Comparison of ENCODE assay signal across 1 cellular context in the genomic region with DNA sequence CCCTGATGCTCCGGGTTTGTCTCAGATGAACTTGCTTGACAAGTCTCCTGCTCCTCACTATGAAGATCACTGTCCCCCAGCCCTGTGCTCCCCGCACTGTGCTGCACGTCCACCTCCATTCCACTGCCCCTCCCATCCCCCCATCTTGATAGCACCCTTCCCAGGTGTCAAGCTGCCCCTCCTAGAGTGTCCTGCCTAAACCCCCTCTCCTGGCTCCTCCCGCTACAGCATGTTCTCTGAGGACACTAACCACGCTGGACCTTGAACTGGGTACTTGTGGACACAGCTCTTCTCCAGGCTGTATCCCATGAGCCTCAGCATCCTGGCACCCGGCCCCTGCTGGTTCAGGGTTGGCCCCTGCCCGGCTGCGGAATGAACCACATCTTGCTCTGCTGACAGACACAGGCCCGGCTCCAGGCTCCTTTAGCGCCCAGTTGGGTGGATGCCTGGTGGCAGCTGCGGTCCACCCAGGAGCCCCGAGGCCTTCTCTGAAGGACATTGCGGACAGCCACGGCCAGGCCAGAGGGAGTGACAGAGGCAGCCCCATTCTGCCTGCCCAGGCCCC.
TF ChIP-seq lines count a peak whose summit lies in the region.

No MANE protein-coding gene starts in this region.

TF ChIP-seq in HepG2, 621 proteins besides CTCF, POLR2A, EP300 and RAD21 (continued from another document and continues in another):
- TF ChIP-seq, protein P1, sequence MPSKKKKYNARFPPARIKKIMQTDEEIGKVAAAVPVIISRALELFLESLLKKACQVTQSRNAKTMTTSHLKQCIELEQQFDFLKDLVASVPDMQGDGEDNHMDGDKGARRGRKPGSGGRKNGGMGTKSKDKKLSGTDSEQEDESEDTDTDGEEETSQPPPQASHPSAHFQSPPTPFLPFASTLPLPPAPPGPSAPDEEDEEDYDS (CRISPR knock-in tag; IDR thresholded peaks at IDR 0.05): peak; percentile 49; the same call in 1 of the 2 replicates
- TF ChIP-seq, protein P2, sequence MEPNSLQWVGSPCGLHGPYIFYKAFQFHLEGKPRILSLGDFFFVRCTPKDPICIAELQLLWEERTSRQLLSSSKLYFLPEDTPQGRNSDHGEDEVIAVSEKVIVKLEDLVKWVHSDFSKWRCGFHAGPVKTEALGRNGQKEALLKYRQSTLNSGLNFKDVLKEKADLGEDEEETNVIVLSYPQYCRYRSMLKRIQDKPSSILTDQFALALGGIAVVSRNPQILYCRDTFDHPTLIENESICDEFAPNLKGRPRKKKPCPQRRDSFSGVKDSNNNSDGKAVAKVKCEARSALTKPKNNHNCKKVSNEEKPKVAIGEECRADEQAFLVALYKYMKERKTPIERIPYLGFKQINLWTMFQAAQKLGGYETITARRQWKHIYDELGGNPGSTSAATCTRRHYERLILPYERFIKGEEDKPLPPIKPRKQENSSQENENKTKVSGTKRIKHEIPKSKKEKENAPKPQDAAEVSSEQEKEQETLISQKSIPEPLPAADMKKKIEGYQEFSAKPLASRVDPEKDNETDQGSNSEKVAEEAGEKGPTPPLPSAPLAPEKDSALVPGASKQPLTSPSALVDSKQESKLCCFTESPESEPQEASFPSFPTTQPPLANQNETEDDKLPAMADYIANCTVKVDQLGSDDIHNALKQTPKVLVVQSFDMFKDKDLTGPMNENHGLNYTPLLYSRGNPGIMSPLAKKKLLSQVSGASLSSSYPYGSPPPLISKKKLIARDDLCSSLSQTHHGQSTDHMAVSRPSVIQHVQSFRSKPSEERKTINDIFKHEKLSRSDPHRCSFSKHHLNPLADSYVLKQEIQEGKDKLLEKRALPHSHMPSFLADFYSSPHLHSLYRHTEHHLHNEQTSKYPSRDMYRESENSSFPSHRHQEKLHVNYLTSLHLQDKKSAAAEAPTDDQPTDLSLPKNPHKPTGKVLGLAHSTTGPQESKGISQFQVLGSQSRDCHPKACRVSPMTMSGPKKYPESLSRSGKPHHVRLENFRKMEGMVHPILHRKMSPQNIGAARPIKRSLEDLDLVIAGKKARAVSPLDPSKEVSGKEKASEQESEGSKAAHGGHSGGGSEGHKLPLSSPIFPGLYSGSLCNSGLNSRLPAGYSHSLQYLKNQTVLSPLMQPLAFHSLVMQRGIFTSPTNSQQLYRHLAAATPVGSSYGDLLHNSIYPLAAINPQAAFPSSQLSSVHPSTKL (CRISPR knock-in tag; IDR thresholded peaks at IDR 0.05): peak; percentile 66
- peak; percentile 79 for TF ChIP-seq TEAD3 (CRISPR knock-in tag; optimal IDR thresholded peaks at IDR 0.05; ENCODE audit: borderline replicate concordance)
- no peak for TF ChIP-seq ZNF20 (CRISPR knock-in tag; IDR thresholded peaks at IDR 0.05)
- no peak; the same call in 1 of the 2 replicates for TF ChIP-seq TSC22D2 (CRISPR knock-in tag; IDR thresholded peaks at IDR 0.05; ENCODE audit: borderline replicate concordance)
- peak; percentile 66 for TF ChIP-seq ZFX (CRISPR knock-in tag; IDR thresholded peaks at IDR 0.05; ENCODE audit: low read depth)
- no peak for TF ChIP-seq FOXO1 (CRISPR knock-in tag; IDR thresholded peaks at IDR 0.05)
- TF ChIP-seq RNF2 (conservative IDR thresholded peaks at IDR 0.05; ENCODE audit: low read depth): no peak; the same call in 1 of the 2 replicates
- TF ChIP-seq ZMYM4 (CRISPR knock-in tag; IDR thresholded peaks at IDR 0.05): peak; percentile 70
- TF ChIP-seq, protein P3, sequence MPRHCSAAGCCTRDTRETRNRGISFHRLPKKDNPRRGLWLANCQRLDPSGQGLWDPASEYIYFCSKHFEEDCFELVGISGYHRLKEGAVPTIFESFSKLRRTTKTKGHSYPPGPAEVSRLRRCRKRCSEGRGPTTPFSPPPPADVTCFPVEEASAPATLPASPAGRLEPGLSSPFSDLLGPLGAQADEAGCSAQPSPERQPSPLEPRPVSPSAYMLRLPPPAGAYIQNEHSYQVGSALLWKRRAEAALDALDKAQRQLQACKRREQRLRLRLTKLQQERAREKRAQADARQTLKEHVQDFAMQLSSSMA (CRISPR knock-in tag; IDR thresholded peaks at IDR 0.05): 0 out of 2 replicates have a peak, but pooled peaks have one; percentile 54
- TF ChIP-seq TBX3 (IDR thresholded peaks at IDR 0.05; ENCODE audit: borderline replicate concordance): peak; percentile 49; the same call in 1 of the 2 replicates
- TF ChIP-seq SKI (IDR thresholded peaks at IDR 0.05; ENCODE audit: partially characterized antibody): no peak
- TF ChIP-seq, protein P4, sequence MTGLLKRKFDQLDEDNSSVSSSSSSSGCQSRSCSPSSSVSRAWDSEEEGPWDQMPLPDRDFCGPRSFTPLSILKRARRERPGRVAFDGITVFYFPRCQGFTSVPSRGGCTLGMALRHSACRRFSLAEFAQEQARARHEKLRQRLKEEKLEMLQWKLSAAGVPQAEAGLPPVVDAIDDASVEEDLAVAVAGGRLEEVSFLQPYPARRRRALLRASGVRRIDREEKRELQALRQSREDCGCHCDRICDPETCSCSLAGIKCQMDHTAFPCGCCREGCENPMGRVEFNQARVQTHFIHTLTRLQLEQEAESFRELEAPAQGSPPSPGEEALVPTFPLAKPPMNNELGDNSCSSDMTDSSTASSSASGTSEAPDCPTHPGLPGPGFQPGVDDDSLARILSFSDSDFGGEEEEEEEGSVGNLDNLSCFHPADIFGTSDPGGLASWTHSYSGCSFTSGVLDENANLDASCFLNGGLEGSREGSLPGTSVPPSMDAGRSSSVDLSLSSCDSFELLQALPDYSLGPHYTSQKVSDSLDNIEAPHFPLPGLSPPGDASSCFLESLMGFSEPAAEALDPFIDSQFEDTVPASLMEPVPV (CRISPR knock-in tag; IDR thresholded peaks at IDR 0.05): no peak
- TF ChIP-seq HNRNPH1 (optimal IDR thresholded peaks at IDR 0.05; ENCODE audit: low read depth, low read length): peak; percentile 79
- TF ChIP-seq, protein P5, sequence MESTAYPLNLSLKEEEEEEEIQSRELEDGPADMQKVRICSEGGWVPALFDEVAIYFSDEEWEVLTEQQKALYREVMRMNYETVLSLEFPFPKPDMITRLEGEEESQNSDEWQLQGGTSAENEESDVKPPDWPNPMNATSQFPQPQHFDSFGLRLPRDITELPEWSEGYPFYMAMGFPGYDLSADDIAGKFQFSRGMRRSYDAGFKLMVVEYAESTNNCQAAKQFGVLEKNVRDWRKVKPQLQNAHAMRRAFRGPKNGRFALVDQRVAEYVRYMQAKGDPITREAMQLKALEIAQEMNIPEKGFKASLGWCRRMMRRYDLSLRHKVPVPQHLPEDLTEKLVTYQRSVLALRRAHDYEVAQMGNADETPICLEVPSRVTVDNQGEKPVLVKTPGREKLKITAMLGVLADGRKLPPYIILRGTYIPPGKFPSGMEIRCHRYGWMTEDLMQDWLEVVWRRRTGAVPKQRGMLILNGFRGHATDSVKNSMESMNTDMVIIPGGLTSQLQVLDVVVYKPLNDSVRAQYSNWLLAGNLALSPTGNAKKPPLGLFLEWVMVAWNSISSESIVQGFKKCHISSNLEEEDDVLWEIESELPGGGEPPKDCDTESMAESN (CRISPR knock-in tag; conservative IDR thresholded peaks at IDR 0.05): peak; percentile 78; the same call in 1 of the 2 replicates
- TF ChIP-seq GTF3A (CRISPR knock-in tag; conservative IDR thresholded peaks at IDR 0.05): no peak
- TF ChIP-seq ZNF501 (CRISPR knock-in tag; IDR thresholded peaks at IDR 0.05): peak; percentile 82; the same call in 1 of the 2 replicates
- peak; percentile 73 for TF ChIP-seq ZNF644 (CRISPR knock-in tag; IDR thresholded peaks at IDR 0.05; ENCODE audit: low read depth)
- TF ChIP-seq, protein P6, sequence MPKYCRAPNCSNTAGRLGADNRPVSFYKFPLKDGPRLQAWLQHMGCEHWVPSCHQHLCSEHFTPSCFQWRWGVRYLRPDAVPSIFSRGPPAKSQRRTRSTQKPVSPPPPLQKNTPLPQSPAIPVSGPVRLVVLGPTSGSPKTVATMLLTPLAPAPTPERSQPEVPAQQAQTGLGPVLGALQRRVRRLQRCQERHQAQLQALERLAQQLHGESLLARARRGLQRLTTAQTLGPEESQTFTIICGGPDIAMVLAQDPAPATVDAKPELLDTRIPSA (CRISPR knock-in tag; IDR thresholded peaks at IDR 0.05; ENCODE audit: borderline replicate concordance): 0 out of 2 replicates have a peak, but pooled peaks have one; percentile 62
- TF ChIP-seq ZNF235 (CRISPR knock-in tag; IDR thresholded peaks at IDR 0.05; ENCODE audit: borderline replicate concordance): peak; percentile 33; the same call in 1 of the 2 replicates
- TF ChIP-seq ZSCAN31 (CRISPR knock-in tag; IDR thresholded peaks at IDR 0.05; ENCODE audit: low read depth): no peak
- TF ChIP-seq, protein P7, sequence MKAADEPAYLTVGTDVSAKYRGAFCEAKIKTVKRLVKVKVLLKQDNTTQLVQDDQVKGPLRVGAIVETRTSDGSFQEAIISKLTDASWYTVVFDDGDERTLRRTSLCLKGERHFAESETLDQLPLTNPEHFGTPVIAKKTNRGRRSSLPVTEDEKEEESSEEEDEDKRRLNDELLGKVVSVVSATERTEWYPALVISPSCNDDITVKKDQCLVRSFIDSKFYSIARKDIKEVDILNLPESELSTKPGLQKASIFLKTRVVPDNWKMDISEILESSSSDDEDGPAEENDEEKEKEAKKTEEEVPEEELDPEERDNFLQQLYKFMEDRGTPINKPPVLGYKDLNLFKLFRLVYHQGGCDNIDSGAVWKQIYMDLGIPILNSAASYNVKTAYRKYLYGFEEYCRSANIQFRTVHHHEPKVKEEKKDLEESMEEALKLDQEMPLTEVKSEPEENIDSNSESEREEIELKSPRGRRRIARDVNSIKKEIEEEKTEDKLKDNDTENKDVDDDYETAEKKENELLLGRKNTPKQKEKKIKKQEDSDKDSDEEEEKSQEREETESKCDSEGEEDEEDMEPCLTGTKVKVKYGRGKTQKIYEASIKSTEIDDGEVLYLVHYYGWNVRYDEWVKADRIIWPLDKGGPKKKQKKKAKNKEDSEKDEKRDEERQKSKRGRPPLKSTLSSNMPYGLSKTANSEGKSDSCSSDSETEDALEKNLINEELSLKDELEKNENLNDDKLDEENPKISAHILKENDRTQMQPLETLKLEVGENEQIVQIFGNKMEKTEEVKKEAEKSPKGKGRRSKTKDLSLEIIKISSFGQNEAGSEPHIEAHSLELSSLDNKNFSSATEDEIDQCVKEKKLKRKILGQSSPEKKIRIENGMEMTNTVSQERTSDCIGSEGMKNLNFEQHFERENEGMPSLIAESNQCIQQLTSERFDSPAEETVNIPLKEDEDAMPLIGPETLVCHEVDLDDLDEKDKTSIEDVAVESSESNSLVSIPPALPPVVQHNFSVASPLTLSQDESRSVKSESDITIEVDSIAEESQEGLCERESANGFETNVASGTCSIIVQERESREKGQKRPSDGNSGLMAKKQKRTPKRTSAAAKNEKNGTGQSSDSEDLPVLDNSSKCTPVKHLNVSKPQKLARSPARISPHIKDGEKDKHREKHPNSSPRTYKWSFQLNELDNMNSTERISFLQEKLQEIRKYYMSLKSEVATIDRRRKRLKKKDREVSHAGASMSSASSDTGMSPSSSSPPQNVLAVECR (CRISPR knock-in tag; IDR thresholded peaks at IDR 0.05; ENCODE audit: borderline replicate concordance): peak; percentile 62
- no peak for TF ChIP-seq ZNF777 (CRISPR knock-in tag; IDR thresholded peaks at IDR 0.05)
- peak; percentile 55 for TF ChIP-seq BHLHE40 (IDR thresholded peaks at IDR 0.05; ENCODE audit: low read length)
- TF ChIP-seq NONO (IDR thresholded peaks at IDR 0.05): no peak
- peak; percentile 87 for TF ChIP-seq NONO (CRISPR knock-in tag; conservative IDR thresholded peaks at IDR 0.05)
- TF ChIP-seq ZNF672 (CRISPR knock-in tag; IDR thresholded peaks at IDR 0.05): no peak
- TF ChIP-seq, protein P8, sequence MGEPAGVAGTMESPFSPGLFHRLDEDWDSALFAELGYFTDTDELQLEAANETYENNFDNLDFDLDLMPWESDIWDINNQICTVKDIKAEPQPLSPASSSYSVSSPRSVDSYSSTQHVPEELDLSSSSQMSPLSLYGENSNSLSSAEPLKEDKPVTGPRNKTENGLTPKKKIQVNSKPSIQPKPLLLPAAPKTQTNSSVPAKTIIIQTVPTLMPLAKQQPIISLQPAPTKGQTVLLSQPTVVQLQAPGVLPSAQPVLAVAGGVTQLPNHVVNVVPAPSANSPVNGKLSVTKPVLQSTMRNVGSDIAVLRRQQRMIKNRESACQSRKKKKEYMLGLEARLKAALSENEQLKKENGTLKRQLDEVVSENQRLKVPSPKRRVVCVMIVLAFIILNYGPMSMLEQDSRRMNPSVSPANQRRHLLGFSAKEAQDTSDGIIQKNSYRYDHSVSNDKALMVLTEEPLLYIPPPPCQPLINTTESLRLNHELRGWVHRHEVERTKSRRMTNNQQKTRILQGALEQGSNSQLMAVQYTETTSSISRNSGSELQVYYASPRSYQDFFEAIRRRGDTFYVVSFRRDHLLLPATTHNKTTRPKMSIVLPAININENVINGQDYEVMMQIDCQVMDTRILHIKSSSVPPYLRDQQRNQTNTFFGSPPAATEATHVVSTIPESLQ (CRISPR knock-in tag; conservative IDR thresholded peaks at IDR 0.05): no peak
- no peak for TF ChIP-seq CHD4 (IDR thresholded peaks at IDR 0.05; ENCODE audit: borderline replicate concordance, low read length)
- TF ChIP-seq, protein P9, sequence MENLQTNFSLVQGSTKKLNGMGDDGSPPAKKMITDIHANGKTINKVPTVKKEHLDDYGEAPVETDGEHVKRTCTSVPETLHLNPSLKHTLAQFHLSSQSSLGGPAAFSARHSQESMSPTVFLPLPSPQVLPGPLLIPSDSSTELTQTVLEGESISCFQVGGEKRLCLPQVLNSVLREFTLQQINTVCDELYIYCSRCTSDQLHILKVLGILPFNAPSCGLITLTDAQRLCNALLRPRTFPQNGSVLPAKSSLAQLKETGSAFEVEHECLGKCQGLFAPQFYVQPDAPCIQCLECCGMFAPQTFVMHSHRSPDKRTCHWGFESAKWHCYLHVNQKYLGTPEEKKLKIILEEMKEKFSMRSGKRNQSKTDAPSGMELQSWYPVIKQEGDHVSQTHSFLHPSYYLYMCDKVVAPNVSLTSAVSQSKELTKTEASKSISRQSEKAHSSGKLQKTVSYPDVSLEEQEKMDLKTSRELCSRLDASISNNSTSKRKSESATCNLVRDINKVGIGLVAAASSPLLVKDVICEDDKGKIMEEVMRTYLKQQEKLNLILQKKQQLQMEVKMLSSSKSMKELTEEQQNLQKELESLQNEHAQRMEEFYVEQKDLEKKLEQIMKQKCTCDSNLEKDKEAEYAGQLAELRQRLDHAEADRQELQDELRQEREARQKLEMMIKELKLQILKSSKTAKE (CRISPR knock-in tag; IDR thresholded peaks at IDR 0.05; ENCODE audit: borderline replicate concordance): no peak
- TF ChIP-seq SP5 (CRISPR knock-in tag; IDR thresholded peaks at IDR 0.05; ENCODE audit: borderline replicate concordance, low read depth): peak; percentile 45; the same call in 1 of the 2 replicates
- peak; percentile 59; the same call in 1 of the 2 replicates for TF ChIP-seq GFI1 (CRISPR knock-in tag; IDR thresholded peaks at IDR 0.05; ENCODE audit: borderline replicate concordance)
- TF ChIP-seq, protein P10, sequence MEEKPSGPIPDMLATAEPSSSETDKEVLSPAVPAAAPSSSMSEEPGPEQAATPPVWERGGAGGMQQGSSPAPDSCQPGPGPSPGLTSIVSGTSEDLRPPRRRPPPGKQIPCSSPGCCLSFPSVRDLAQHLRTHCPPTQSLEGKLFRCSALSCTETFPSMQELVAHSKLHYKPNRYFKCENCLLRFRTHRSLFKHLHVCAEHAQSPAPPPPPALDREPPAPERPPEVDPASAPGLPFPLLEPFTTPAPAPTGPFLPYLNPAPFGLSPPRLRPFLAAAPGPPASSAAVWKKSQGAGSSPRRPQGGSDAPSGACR (CRISPR knock-in tag; IDR thresholded peaks at IDR 0.05): peak; percentile 93; the same call in 1 of the 2 replicates
- no peak for TF ChIP-seq ZNF773 (CRISPR knock-in tag; IDR thresholded peaks at IDR 0.05; ENCODE audit: borderline replicate concordance)
- TF ChIP-seq ESRRA (CRISPR knock-in tag; IDR thresholded peaks at IDR 0.05; ENCODE audit: low read depth): peak; percentile 81; the same call in 1 of the 2 replicates
- TF ChIP-seq ZNF775 (CRISPR knock-in tag; IDR thresholded peaks at IDR 0.05; ENCODE audit: borderline replicate concordance): no peak
